11 cellular contexts compared by ENCODE assay signal in the genomic region with DNA sequence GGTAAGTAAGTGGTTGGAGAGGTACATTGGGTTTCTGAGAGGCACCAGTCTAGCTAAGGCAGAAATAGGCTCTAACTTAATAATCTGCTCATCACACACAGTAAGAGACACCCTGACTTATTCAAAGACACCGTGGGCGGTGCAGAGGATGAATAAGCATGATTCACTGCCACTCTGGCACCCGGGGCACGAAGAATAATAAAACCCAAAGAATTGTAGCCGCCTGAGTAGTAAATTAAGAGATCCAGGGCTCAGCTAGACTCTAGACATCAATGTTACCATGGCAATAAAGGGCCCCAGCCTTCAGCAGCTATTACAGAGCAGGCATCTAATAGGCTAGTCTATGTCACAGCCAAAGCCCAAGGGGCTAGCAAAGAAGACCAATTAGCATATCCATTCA. TPM values are rescaled to one million over a fixed set of nuclear protein-coding genes. Genes with fewer than 3 reads are reported as not detected.
DNase-seq lines count a peak whose midpoint lies in the region; ATAC-seq and TF ChIP-seq lines count a peak whose summit lies in the region.
"Had no signal": no experiment of that assay in that cellular context is flagged by ENCODE, and none has a peak within 500 bp of the region (broad histone marks: within the 10 kb centered on the region; RNA-seq: fewer than 3 reads in every experiment).

No MANE protein-coding gene starts in this region.

- no peak overlapping the region for H2AFZ ChIP-seq in neural cell (ENCODE audit: low read depth, low read length)

- H3K79me2 ChIP-seq in neural cell (replicated peaks; ENCODE audit: insufficient read depth, low read length): no peaks in the 10 kb centered on the region

- ATAC-seq in activated T-helper 17 cell treated with anti-CD3 and anti-CD28 coated beads, Interleukin-2, amount 50 U/mL, for 72 hours (replicated peaks): peak; percentile 93
- no peak for ATAC-seq in HG03439 (IDR thresholded peaks at IDR 0.05; ENCODE audit: unreplicated experiment)
- no peak for ATAC-seq in GM19023 (IDR thresholded peaks at IDR 0.05; ENCODE audit: unreplicated experiment)

- peak; percentile 24 for DNase-seq in Ammon's horn (ENCODE audit: low spot score)
- DNase-seq in WERI-Rb-1: no peak
- no peak for DNase-seq in NCI-H774 (lab: John Stamatoyannopoulos, UW)

- CTCF ChIA-PET in HEK293 (lab: Yijun Ruan, JAX): interaction anchor here (0.7 kb wide), 1 partner anchor 13 kb away, joined by 4 read pairs; no protein-coding TSS in a partner anchor

- no peaks in the 10 kb centered on the region for H4K20me1 ChIP-seq in neural cell (ENCODE audit: insufficient read depth)

- H3K9me3 ChIP-seq in HEK293 (ENCODE audit: control insufficient read depth, insufficient read depth, low read depth, low read length) (no peaks in the 10 kb centered on the region), neural cell (ENCODE audit: low read length) (no peaks in the 10 kb centered on the region), WERI-Rb-1 (ENCODE audit: severe bottlenecking) (no peaks in the 10 kb centered on the region)

- H3K9ac ChIP-seq in neural cell (ENCODE audit: low read length): peak overlapping the region; percentile 16

- no peak for TF ChIP-seq EP300 in neural cell (conservative IDR thresholded peaks at IDR 0.05; ENCODE audit: poor library complexity, severe bottlenecking)

- H3K27ac ChIP-seq in HEK293 (ENCODE audit: extremely low read depth, low read depth, low read length) (no peak overlapping the region), neural cell (ENCODE audit: low read length) (peak overlapping the region; percentile 88), WERI-Rb-1 (no peak overlapping the region)
- H3K27ac ChIP-seq: HL-60 had no signal

- H3F3A ChIP-seq in neural cell (ENCODE audit: insufficient read depth, low read length, poor library complexity, severe bottlenecking): no peaks in the 10 kb centered on the region

- no peak overlapping the region for H3K4me3 Mint-ChIP-seq in activated T-helper 17 cell treated with anti-CD3 and anti-CD28 coated beads, Interleukin-2, amount 50 U/mL, for 72 hours

- H3K4me2 ChIP-seq in neural cell (ENCODE audit: low read length): peak overlapping the region; percentile 10

- H3K27me3 ChIP-seq in neural cell (ENCODE audit: insufficient read depth, low read depth, low read length): no peaks in the 10 kb centered on the region
- H3K27me3 ChIP-seq in WERI-Rb-1 (ENCODE audit: insufficient read depth, low read depth, severe bottlenecking): peaks cover 18% of the 10 kb centered on the region

- H3K36me3 ChIP-seq in HEK293 (ENCODE audit: control insufficient read depth in 2 of 2, insufficient read depth in 1 of 2, low read length in 2 of 2) (no peaks in the 10 kb centered on the region), neural cell (ENCODE audit: insufficient read depth, low read length) (no peaks in the 10 kb centered on the region), WERI-Rb-1 (no peaks in the 10 kb centered on the region)

- no peaks in the 10 kb centered on the region for H3K9me3 Mint-ChIP-seq in activated T-helper 17 cell treated with anti-CD3 and anti-CD28 coated beads, Interleukin-2, amount 50 U/mL, for 72 hours

- no peaks in the 10 kb centered on the region for H3K36me3 Mint-ChIP-seq in activated T-helper 17 cell treated with anti-CD3 and anti-CD28 coated beads, Interleukin-2, amount 50 U/mL, for 72 hours (ENCODE audit: low read depth)

- no peaks in the 10 kb centered on the region for H3K9me2 ChIP-seq in neural cell (ENCODE audit: insufficient read depth, low read length)

- POLR2A ChIA-PET in HEK293 (lab: Yijun Ruan, JAX): no interaction called here

- no peaks in the 10 kb centered on the region for H3K27me3 Mint-ChIP-seq in activated T-helper 17 cell treated with anti-CD3 and anti-CD28 coated beads, Interleukin-2, amount 50 U/mL, for 72 hours

- no peaks in the 10 kb centered on the region for H3K4me1 Mint-ChIP-seq in activated T-helper 17 cell treated with anti-CD3 and anti-CD28 coated beads, Interleukin-2, amount 50 U/mL, for 72 hours

- TF ChIP-seq CTCF in HEK293 (tag by site-specific recombination; IDR thresholded peaks at IDR 0.05) (no peak), neural cell (IDR thresholded peaks at IDR 0.05; ENCODE audit: poor library complexity, severe bottlenecking) (no peak), WERI-Rb-1 (IDR thresholded peaks at IDR 0.05; ENCODE audit: low read depth, low read length) (no peak)

- no peaks in the 10 kb centered on the region for H3K4me1 ChIP-seq in HEK293 (ENCODE audit: control insufficient read depth, insufficient read depth, low read length)

- H3K27ac Mint-ChIP-seq in activated T-helper 17 cell treated with anti-CD3 and anti-CD28 coated beads, Interleukin-2, amount 50 U/mL, for 72 hours: no peak overlapping the region

- H3K4me3 ChIP-seq in HEK293 (ENCODE audit: low read depth, low read length) (no peak overlapping the region), neural cell (ENCODE audit: low read length) (peak overlapping the region; percentile 43), WERI-Rb-1 (ENCODE audit: low read depth, low read length) (no peak overlapping the region)

- TF ChIP-seq RAD21 in neural cell (conservative IDR thresholded peaks at IDR 0.05): no peak

TF ChIP-seq in HEK293, 187 proteins besides CTCF, POLR2A, EP300 and RAD21:
- TF ChIP-seq MYNN (tag by site-specific recombination; IDR thresholded peaks at IDR 0.05; ENCODE audit: borderline replicate concordance): peak; percentile 22; the same call in 1 of the 2 replicates
- TF ChIP-seq EGR2 (tag by site-specific recombination; IDR thresholded peaks at IDR 0.05; ENCODE audit: low read depth): peak; percentile 34; the same call in 1 of the 2 replicates
- peak; percentile 53; the same call in 1 of the 2 replicates for TF ChIP-seq ZFHX2 (tag by site-specific recombination; conservative IDR thresholded peaks at IDR 0.05)
- TF ChIP-seq BCL11B (tag by site-specific recombination; IDR thresholded peaks at IDR 0.05; ENCODE audit: low read depth): no peak
- TF ChIP-seq OSR2 (tag by site-specific recombination; IDR thresholded peaks at IDR 0.05): 0 out of 2 replicates have a peak, but pooled peaks have one; percentile 13

TF ChIP-seq in neural cell, 6 proteins besides CTCF, POLR2A, EP300 and RAD21:
- TF ChIP-seq SMC3 (conservative IDR thresholded peaks at IDR 0.05; ENCODE audit: poor library complexity) (no peak), REST (IDR thresholded peaks at IDR 0.05; ENCODE audit: borderline replicate concordance) (peak; percentile 33)

RNA-seq across cellular contexts. Expression of gene ATP1B4, which starts 3.2 kb away (rescaled TPM):
- total RNA-seq in activated T-helper 17 cell treated with anti-CD3 and anti-CD28 coated beads, Interleukin-2, amount 50 U/mL, for 72 hours: not detected
- polyA plus RNA-seq in neural cell: not detected in 2 replicates
- not detected in 2 replicates for polyA minus RNA-seq in neural cell
- total RNA-seq: endothelial cell of umbilical vein, mesenteric fat pad had no signal
- polyA plus RNA-seq: endothelial cell of umbilical vein had no signal

RNA-seq across cellular contexts. Expression of gene TMEM255A, which starts 47.4 kb away (rescaled TPM):
- total RNA-seq in activated T-helper 17 cell treated with anti-CD3 and anti-CD28 coated beads, Interleukin-2, amount 50 U/mL, for 72 hours: under 1 TPM in 1 of 2 donors, not detected in 1; 0.08 TPM
- 7.5 and 7.6 TPM in 2 replicates for polyA plus RNA-seq in neural cell
- polyA minus RNA-seq in neural cell: 7.1 and 10.7 TPM in 2 replicates
- total RNA-seq: endothelial cell of umbilical vein had no signal
- polyA plus RNA-seq: endothelial cell of umbilical vein had no signal
